Comparison of ENCODE assay signal across 21 cellular contexts in the genomic region with DNA sequence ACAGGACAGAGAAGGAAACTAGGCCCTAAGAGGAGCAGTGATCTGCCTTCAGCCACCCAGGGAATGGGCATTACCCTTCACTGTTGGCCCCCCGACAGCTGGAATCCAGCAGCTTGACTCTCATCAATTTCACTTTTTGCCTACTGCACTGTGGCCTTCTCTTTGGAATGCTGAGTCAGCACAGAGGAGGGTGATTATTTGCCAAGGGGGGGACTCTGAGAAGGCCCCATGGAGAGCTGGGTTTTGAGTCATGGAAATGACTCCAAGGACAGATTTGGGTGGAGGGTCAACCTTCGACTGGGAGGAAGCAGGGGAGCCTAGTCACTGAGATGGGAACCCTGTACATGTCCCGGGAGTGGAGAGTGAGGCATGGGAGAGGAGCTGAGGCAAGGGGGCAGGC. TPM values are rescaled to one million over a fixed set of nuclear protein-coding genes. Genes with fewer than 3 reads are reported as not detected.
"Had no signal": no experiment of that assay in that cellular context is flagged by ENCODE, and none has a peak within 500 bp of the region (broad histone marks: within the 10 kb centered on the region; RNA-seq: fewer than 3 reads in every experiment).

No MANE protein-coding gene starts in this region.

- H3K9me3 Mint-ChIP-seq: stimulated activated naive CD8-positive, alpha-beta T cell treated with anti-CD3 and anti-CD28 coated beads, Interleukin-15, amount 100 ng/mL, for 72 hours had no signal

- H3K36me3 Mint-ChIP-seq: type B pancreatic cell had no signal

- H3K27ac ChIP-seq: dorsolateral prefrontal cortex, psoas muscle had no signal

- H3K27ac Mint-ChIP-seq: endodermal cell; T-helper 2 cell treated with Interferon-gamma antibody and Interleukin-4, amounts not matched to agents 5 μg/mL and 100 μg/mL, for 36 hours; type B pancreatic cell had no signal

- H3K4me1 Mint-ChIP-seq: endodermal cell, nephron progenitor cell had no signal

- DNase-seq: activated CD4-positive, alpha-beta T cell treated with anti-CD3 and anti-CD28 coated beads, Interleukin-2, amount 50 U/mL, for 1 hour; activated naive CD4-positive, alpha-beta T cell treated with Interleukin-2 at 50 U/mL for 16 hours; activated T-cell treated with anti-CD3 and anti-CD28 coated beads for 4 hours; aorta; dorsolateral prefrontal cortex; endodermal cell; glutamatergic neuron; kidney glomerular epithelial cell; nephron progenitor cell; psoas muscle; stimulated activated naive CD8-positive, alpha-beta T cell treated with anti-CD3 and anti-CD28 coated beads, Interleukin-15, amount 100 ng/mL, for 72 hours had no signal

- H3K4me3 ChIP-seq: dorsolateral prefrontal cortex, psoas muscle had no signal

- ATAC-seq: activated CD4-positive, CD25-positive, alpha-beta regulatory T cell treated with anti-CD3 and anti-CD28 coated beads, Interleukin-2, amount 50 U/mL, for 24 hours; psoas muscle; sciatic nerve; stimulated activated naive CD8-positive, alpha-beta T cell treated with anti-CD3 and anti-CD28 coated beads, Interleukin-15, amount 100 ng/mL, for 72 hours had no signal

- H3K9me3 ChIP-seq: psoas muscle had no signal

- H3K27me3 ChIP-seq: dorsolateral prefrontal cortex had no signal

- H3K4me3 Mint-ChIP-seq: endodermal cell; nephron progenitor cell; stimulated activated naive CD8-positive, alpha-beta T cell treated with anti-CD3 and anti-CD28 coated beads, Interleukin-15, amount 100 ng/mL, for 72 hours; T-helper 2 cell treated with Interferon-gamma antibody and Interleukin-4, amounts not matched to agents 5 μg/mL and 100 μg/mL, for 36 hours; type B pancreatic cell had no signal

RNA-seq across cellular contexts. Expression of a gene that starts 38.1 kb away (rescaled TPM):
- total RNA-seq: activated CD8-positive, alpha-beta memory T cell treated with anti-CD3 and anti-CD28 coated beads for 36 hours; aorta; chondrocyte; endodermal cell; epithelial cell of proximal tubule; lower leg skin; mesenteric fat pad; osteoblast; sciatic nerve had no signal
- polyA plus RNA-seq: aorta had no signal
